ENCODE assay signal across 8 cellular contexts in genomic region chr9:17810728-17811634, GRCh38.
DNase-seq lines count a peak whose midpoint lies in the region; ATAC-seq and TF ChIP-seq lines count a peak whose summit lies in the region.

No MANE protein-coding gene starts in this region.

- H3K27ac ChIP-seq in HEK293 (ENCODE audit: extremely low read depth, low read depth, low read length): no peak overlapping the region

- CTCF ChIA-PET in HEK293 (lab: Yijun Ruan, JAX): interaction anchor here (0.5 to 7.4 kb wide), 74 partner anchors 8 to 1648 kb away, joined by 3 to 149 read pairs (median 4); no protein-coding TSS in a partner anchor

- no peak for ATAC-seq in HG03460 (IDR thresholded peaks at IDR 0.05; ENCODE audit: unreplicated experiment)

- H3K36me3 ChIP-seq in HEK293 (ENCODE audit: control insufficient read depth in 2 of 2, insufficient read depth in 1 of 2, low read length in 2 of 2): no peaks in the 10 kb centered on the region

- TF ChIP-seq CTCF in HEK293 (tag by site-specific recombination; IDR thresholded peaks at IDR 0.05): peak; percentile 44; the same call in 1 of the 2 replicates
- peak; percentile 73 for TF ChIP-seq CTCF in WI38 (IDR thresholded peaks at IDR 0.05; ENCODE audit: low read depth, low read length)
- peak; percentile 79 for TF ChIP-seq CTCF in foreskin fibroblast (IDR thresholded peaks at IDR 0.05; ENCODE audit: low read depth, low read length)

- POLR2A ChIA-PET in HEK293 (lab: Yijun Ruan, JAX): interaction anchor here (0.7 kb wide), 1 partner anchor 402 kb away, joined by 3 read pairs; no protein-coding TSS in a partner anchor

- H3K4me3 ChIP-seq in HEK293 (ENCODE audit: low read depth, low read length) (no peak overlapping the region), WI38 (ENCODE audit: low read depth, low read length) (no peak overlapping the region), foreskin fibroblast (ENCODE audit: low read depth in 1 of 2, low read length in 2 of 2) (no peak overlapping the region)

- peak; percentile 39 to 65 for DNase-seq in NCI-H524 (lab: John Stamatoyannopoulos, UW)
- DNase-seq in NCI-H524 treated with DMSO at 0.1 percent for 48 hours (lab: John Stamatoyannopoulos, UW): no peak
- DNase-seq in NCI-H2029 treated with DMSO at 0.1 percent for 48 hours (lab: John Stamatoyannopoulos, UW): peak; percentile 16
- peak; percentile 49 to 85 for DNase-seq in foreskin fibroblast
- DNase-seq in pons (ENCODE audit: low spot score): peak; percentile 59

- no peaks in the 10 kb centered on the region for H3K9me3 ChIP-seq in HEK293 (ENCODE audit: control insufficient read depth, insufficient read depth, low read depth, low read length)

- no peaks in the 10 kb centered on the region for H3K4me1 ChIP-seq in HEK293 (ENCODE audit: control insufficient read depth, insufficient read depth, low read length)

TF ChIP-seq in HEK293, 187 proteins besides CTCF, POLR2A, EP300 and RAD21:
- no peak for TF ChIP-seq HOXC10 (CRISPR knock-in tag; IDR thresholded peaks at IDR 0.05)
- TF ChIP-seq ZNF660 (tag by site-specific recombination; IDR thresholded peaks at IDR 0.05): peak; percentile 30; the same call in 1 of the 2 replicates
- peak; percentile 93 for TF ChIP-seq ZNF654 (tag by site-specific recombination; IDR thresholded peaks at IDR 0.05; ENCODE audit: low read depth)
